Comparison of ENCODE assay signal across 26 cellular contexts in the genomic region with DNA sequence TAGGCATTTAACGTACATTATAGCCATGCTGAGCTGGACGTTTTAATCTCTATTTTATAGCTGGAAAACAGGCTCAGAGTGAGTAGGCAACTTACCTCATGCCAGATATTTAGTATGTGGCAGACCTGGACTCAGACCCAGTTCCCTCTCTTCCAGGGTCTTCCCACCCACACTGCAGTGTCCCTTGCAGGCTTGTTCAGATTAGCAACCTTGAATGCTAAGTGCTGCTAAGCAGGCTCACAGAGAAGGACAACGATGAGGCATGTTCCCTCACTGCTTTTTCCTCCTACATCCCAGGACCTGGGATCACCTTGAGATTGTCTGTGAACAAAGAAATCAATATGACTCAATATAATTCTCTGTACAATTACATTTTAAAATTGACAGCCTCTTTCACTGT.
"Had no signal": no experiment of that assay in that cellular context is flagged by ENCODE, and none has a peak within 500 bp of the region (broad histone marks: within the 10 kb centered on the region; RNA-seq: fewer than 3 reads in every experiment).

No MANE protein-coding gene starts in this region.

- H3K27ac ChIP-seq: lower lobe of right lung, parathyroid adenoma, psoas muscle, right lobe of liver, tibial nerve, vagina had no signal

- H3K27ac Mint-ChIP-seq: naive thymus-derived CD8-positive, alpha-beta T cell; nephron; stimulated activated memory B cell treated with anti-CD40 and anti-IgM and Interleukin-4, amounts not matched to agents 10 μg/mL and 1 μg/mL and 100 μg/mL, for 72 hours; stimulated activated naive CD8-positive, alpha-beta T cell treated with anti-CD3 and anti-CD28 coated beads, Interleukin-15, amount 100 ng/mL, for 72 hours; type B pancreatic cell had no signal

- ATAC-seq: left lobe of liver; lower lobe of right lung; naive thymus-derived CD8-positive, alpha-beta T cell; psoas muscle; right lobe of liver; stimulated activated memory B cell treated with anti-CD40 and anti-IgM and Interleukin-4, amounts not matched to agents 10 μg/mL and 1 μg/mL and 100 μg/mL, for 72 hours; stimulated activated naive CD8-positive, alpha-beta T cell treated with anti-CD3 and anti-CD28 coated beads, Interleukin-15, amount 100 ng/mL, for 72 hours had no signal

- H3K4me1 Mint-ChIP-seq: naive thymus-derived CD8-positive, alpha-beta T cell; stimulated activated memory B cell treated with anti-CD40 and anti-IgM and Interleukin-4, amounts not matched to agents 10 μg/mL and 1 μg/mL and 100 μg/mL, for 72 hours; stimulated activated naive CD8-positive, alpha-beta T cell treated with anti-CD3 and anti-CD28 coated beads, Interleukin-15, amount 100 ng/mL, for 72 hours had no signal

- H3K4me3 ChIP-seq: lower lobe of right lung, psoas muscle, right lobe of liver, smooth muscle cell, tibial nerve, vagina had no signal

- H3K36me3 ChIP-seq: lower lobe of right lung, right lobe of liver, tibial nerve, vagina had no signal

- H3K9me3 ChIP-seq: lower lobe of right lung, psoas muscle, right lobe of liver, tibial nerve, vagina had no signal

- DNase-seq: hippocampal formation; kidney glomerular epithelial cell; left cardiac atrium; lower lobe of right lung; mammary epithelial cell; mesenchymal stem cell; naive thymus-derived CD8-positive, alpha-beta T cell; nucleus accumbens; psoas muscle; right lobe of liver; stimulated activated CD4-positive, alpha-beta T cell treated with anti-CD3 and anti-CD28 coated beads, Interleukin-1b, Interleukin-23, amount 100 ng/mL, for 48 hours; stimulated activated CD4-positive, alpha-beta T cell treated with anti-CD3 and anti-CD28 coated beads, Interleukin-2, amount 100 ng/mL, for 48 hours; stimulated activated CD4-positive, alpha-beta T cell treated with anti-CD3 and anti-CD28 coated beads, Interleukin-4, amount 100 ng/mL, for 4 hours; stimulated activated CD8-positive, alpha-beta memory T cell treated with anti-CD3 and anti-CD28 coated beads, Interleukin-4, amount 100 ng/mL, for 48 hours; stimulated activated naive CD4-positive, alpha-beta T cell treated with Interleukin-2 at 50 U/mL for 16 hours; stimulated activated naive CD8-positive, alpha-beta T cell treated with anti-CD3 and anti-CD28 coated beads, Interleukin-15, amount 100 ng/mL, for 72 hours; substantia nigra had no signal

- H3K27me3 ChIP-seq: right lobe of liver, tibial nerve, vagina had no signal

- H3K9me3 Mint-ChIP-seq: naive thymus-derived CD8-positive, alpha-beta T cell; nephron; neural crest cell; stimulated activated memory B cell treated with anti-CD40 and anti-IgM and Interleukin-4, amounts not matched to agents 10 μg/mL and 1 μg/mL and 100 μg/mL, for 72 hours; stimulated activated naive CD8-positive, alpha-beta T cell treated with anti-CD3 and anti-CD28 coated beads, Interleukin-15, amount 100 ng/mL, for 72 hours had no signal

- H3K4me1 ChIP-seq: lower lobe of right lung, parathyroid adenoma, psoas muscle, right lobe of liver, tibial nerve, vagina had no signal

- H3K4me3 Mint-ChIP-seq: naive thymus-derived CD8-positive, alpha-beta T cell; nephron; neural crest cell; stimulated activated memory B cell treated with anti-CD40 and anti-IgM and Interleukin-4, amounts not matched to agents 10 μg/mL and 1 μg/mL and 100 μg/mL, for 72 hours; stimulated activated naive CD8-positive, alpha-beta T cell treated with anti-CD3 and anti-CD28 coated beads, Interleukin-15, amount 100 ng/mL, for 72 hours; type B pancreatic cell had no signal

- H3K36me3 Mint-ChIP-seq: naive thymus-derived CD8-positive, alpha-beta T cell; stimulated activated memory B cell treated with anti-CD40 and anti-IgM and Interleukin-4, amounts not matched to agents 10 μg/mL and 1 μg/mL and 100 μg/mL, for 72 hours; type B pancreatic cell had no signal

- H3K27me3 Mint-ChIP-seq: stimulated activated naive CD8-positive, alpha-beta T cell treated with anti-CD3 and anti-CD28 coated beads, Interleukin-15, amount 100 ng/mL, for 72 hours; type B pancreatic cell had no signal
